ENCODE assay signal across 13 cellular contexts in the genomic region with DNA sequence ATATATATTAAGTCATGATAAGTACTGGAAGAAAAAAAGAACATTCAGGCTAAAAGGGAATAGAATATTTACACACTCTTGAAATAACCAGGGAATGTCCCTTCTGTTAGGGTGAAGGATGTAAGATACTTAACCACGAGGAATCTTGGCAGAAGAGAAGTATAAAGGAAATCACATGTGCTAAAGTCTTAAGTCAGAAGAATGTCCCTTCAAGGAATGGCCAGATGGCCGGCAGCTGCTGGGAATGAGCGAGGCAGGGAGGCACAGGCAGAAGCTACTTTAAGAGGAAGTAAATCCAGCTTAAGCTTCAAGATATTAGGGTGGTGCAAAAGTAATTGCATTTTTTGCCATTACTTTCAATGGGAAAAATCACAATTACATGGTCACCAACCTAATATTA. TPM values are rescaled to one million over a fixed set of nuclear protein-coding genes. Genes with fewer than 3 reads are reported as not detected.
DNase-seq lines count a peak whose midpoint lies in the region; ATAC-seq and TF ChIP-seq lines count a peak whose summit lies in the region.
"Had no signal": no experiment of that assay in that cellular context is flagged by ENCODE, and none has a peak within 500 bp of the region (broad histone marks: within the 10 kb centered on the region; RNA-seq: fewer than 3 reads in every experiment).

No MANE protein-coding gene starts in this region.

- no peaks in the 10 kb centered on the region for H4K20me1 ChIP-seq in hepatocyte (ENCODE audit: insufficient read depth, poor library complexity, severe bottlenecking)
- H4K20me1 ChIP-seq in Karpas-422 (ENCODE audit: insufficient read depth, low read depth, low read length) = no peaks in the 10 kb centered on the region

- no peaks in the 10 kb centered on the region for H3K9me3 ChIP-seq in hepatocyte (ENCODE audit: low read depth)
- no peaks in the 10 kb centered on the region for H3K9me3 ChIP-seq in Karpas-422 (ENCODE audit: low read length)

- no peaks in the 10 kb centered on the region for H3K27me3 ChIP-seq in hepatocyte
- H3K27me3 ChIP-seq in Karpas-422 (ENCODE audit: low read length) = no peaks in the 10 kb centered on the region

- H3K4me2 ChIP-seq in hepatocyte (no peak overlapping the region), Karpas-422 (ENCODE audit: low read depth, low read length, poor library complexity, severe bottlenecking) (no peak overlapping the region)

- H3K36me3 ChIP-seq in hepatocyte (replicated peaks; ENCODE audit: insufficient read depth, low read depth) = no peaks in the 10 kb centered on the region
- no peaks in the 10 kb centered on the region for H3K36me3 ChIP-seq in Karpas-422 (ENCODE audit: insufficient read depth, low read length)

- no peak for TF ChIP-seq CTCF in hepatocyte (IDR thresholded peaks at IDR 0.05; ENCODE audit: poor library complexity)

- H2AFZ ChIP-seq in hepatocyte = no peak overlapping the region
- H2AFZ ChIP-seq in Karpas-422 (ENCODE audit: low read length) = no peak overlapping the region

- H3K9me2 ChIP-seq in hepatocyte (replicated peaks; ENCODE audit: insufficient read depth) (no peaks in the 10 kb centered on the region), Karpas-422 (replicated peaks; ENCODE audit: insufficient read depth, low read length) (no peaks in the 10 kb centered on the region)

- no peak for ATAC-seq in GM19328 (IDR thresholded peaks at IDR 0.05; ENCODE audit: unreplicated experiment)
- ATAC-seq: activated CD8-positive, alpha-beta T cell treated with anti-CD3 and anti-CD28 coated beads for 36 hours; HCT116 had no signal

- H3K4me3 ChIP-seq in hepatocyte (no peak overlapping the region), Karpas-422 (ENCODE audit: low read length) (no peak overlapping the region)

- DNase-seq in EL (peak; percentile 74), astrocyte of the hippocampus (ENCODE audit: low read depth, low spot score) (peak; percentile 65), hepatocyte (ENCODE audit: low spot score) (peak; percentile 17), smooth muscle cell of the brain vasculature (ENCODE audit: low read depth, low spot score) (peak; percentile 60), middle frontal gyrus (ENCODE audit: extremely low spot score, low spot score) (no peak), NCI-H2227 (lab: John Stamatoyannopoulos, UW; ENCODE audit: unreplicated experiment) (no peak), Karpas-422 (no peak)
- DNase-seq: activated CD8-positive, alpha-beta T cell treated with anti-CD3 and anti-CD28 coated beads for 36 hours; erythroblast; MV-4-11; NCI-H774 had no signal

- H3K4me1 ChIP-seq in hepatocyte (ENCODE audit: insufficient read depth) (no peaks in the 10 kb centered on the region), Karpas-422 (ENCODE audit: low read length) (no peaks in the 10 kb centered on the region)

- H3K79me2 ChIP-seq in hepatocyte = no peaks in the 10 kb centered on the region
- no peaks in the 10 kb centered on the region for H3K79me2 ChIP-seq in Karpas-422 (ENCODE audit: low read length)

- H3K27ac ChIP-seq in hepatocyte (peak overlapping the region; percentile 8), Karpas-422 (ENCODE audit: low read length) (no peak overlapping the region)

- H3K9ac ChIP-seq in Karpas-422 (ENCODE audit: low read length) = no peak overlapping the region

- WGBS in hepatocyte (ENCODE audit: low lambda C conversion rate, missing lambda C conversion rate) = 49% methylated on average over 3 of the region's 3 CpGs

RNA-seq across cellular contexts. Expression of a gene that starts 5.5 kb away (rescaled TPM):
- total RNA-seq in hepatocyte = 3.7 and 5.4 TPM in 2 replicates
- polyA plus RNA-seq in hepatocyte = 1.7 and 2.8 TPM in 2 replicates
- 7.5 and 10.0 TPM in 2 replicates for total RNA-seq in Karpas-422 (2014; rRNA removed; shearing (Covaris generic); ENCODE audit: low replicate concordance)

Comparison
In these comparisons a context has a peak if more than half of its experiments do, and no peak if none do; other contexts are left out.
1. DNase-seq: peak in EL (single experiment), astrocyte of the hippocampus (single experiment), hepatocyte (single experiment) and smooth muscle cell of the brain vasculature (single experiment); none in middle frontal gyrus (single experiment), NCI-H2227 (single experiment) and Karpas-422 (single experiment).